ENCODE assay signal across 8 cellular contexts in genomic region chr10:108911814-108912541, GRCh38.
A peak's percentile ranks its signal among the peaks of the same experiment; 100 is the strongest.
DNase-seq lines count a peak whose midpoint lies in the region; ATAC-seq and TF ChIP-seq lines count a peak whose summit lies in the region.

No MANE protein-coding gene starts in this region.

- peaks cover 7% of the 10 kb centered on the region for H3K4me1 Mint-ChIP-seq in chondrocyte (ENCODE audit: low read depth)

- peak overlapping the region; percentile 63 for H3K4me3 Mint-ChIP-seq in chondrocyte (ENCODE audit: unreplicated experiment)

- TF ChIP-seq POLR2A in right lobe of liver (IDR thresholded peaks at IDR 0.05) (no peak), tibial nerve (IDR thresholded peaks at IDR 0.05) (no peak)

- H3K27me3 ChIP-seq in AG04450 (ENCODE audit: control insufficient read depth, insufficient read depth, low read length): no peaks in the 10 kb centered on the region
- no peaks in the 10 kb centered on the region for H3K27me3 ChIP-seq in right lobe of liver
- H3K27me3 ChIP-seq in tibial nerve: no peaks in the 10 kb centered on the region

- H3K9me3 ChIP-seq in AG04450 (ENCODE audit: control insufficient read depth, insufficient read depth, low read length) (peaks cover 6% of the 10 kb centered on the region), right lobe of liver (no peaks in the 10 kb centered on the region), tibial nerve (no peaks in the 10 kb centered on the region)

- intact Hi-C loops in right lobe of liver (cut with DNase I): no loop called here

- H3K36me3 ChIP-seq in right lobe of liver: no peaks in the 10 kb centered on the region
- H3K36me3 ChIP-seq in tibial nerve: no peaks in the 10 kb centered on the region

- H3K4me3 ChIP-seq in AG04450 (ENCODE audit: low read depth, low read length) (peak overlapping the region; percentile 71), right lobe of liver (peak overlapping the region; percentile 14 to 46 (median 24)), tibial nerve (peak overlapping the region; percentile 18 to 60 (median 48))

- no peaks in the 10 kb centered on the region for H3K9me3 Mint-ChIP-seq in chondrocyte (ENCODE audit: low read depth)

- WGBS in right lobe of liver (ENCODE audit: insufficient coverage, low coverage, low lambda C conversion rate, missing lambda C conversion rate): 3% methylated on average over 29 of the region's 47 CpGs
- WGBS in tibial nerve, 2 donors: 1 to 2% methylated on average over 32 to 42 of the region's 47 CpGs

- H3K27ac Mint-ChIP-seq in chondrocyte (ENCODE audit: unreplicated experiment): no peak overlapping the region

- POLR2A ChIA-PET in AG04450 (lab: Yijun Ruan, JAX): interaction anchor here (0.6 kb wide), 1 partner anchor 15 kb away, joined by 3 read pairs; no protein-coding TSS in a partner anchor

- ATAC-seq in GM19397 (IDR thresholded peaks at IDR 0.05; ENCODE audit: unreplicated experiment) (peak; percentile 57), right lobe of liver (peak; percentile 70 to 92 (median 82))

- TF ChIP-seq EP300 in tibial nerve (IDR thresholded peaks at IDR 0.05): no peak

- no peaks in the 10 kb centered on the region for H3K36me3 Mint-ChIP-seq in chondrocyte (ENCODE audit: low read depth)

- no peak overlapping the region for H3K27ac ChIP-seq in AG04450 (ENCODE audit: low read depth, low read length)
- H3K27ac ChIP-seq in right lobe of liver: no peak overlapping the region
- H3K27ac ChIP-seq in tibial nerve: peak overlapping the region in 1 of 4 donors; percentile 4

- H3K4me1 ChIP-seq in right lobe of liver (peaks cover 0 to 5% (median 0%) of the 10 kb centered on the region in 4 donors), tibial nerve (peaks cover 0 to 12% (median 0%) of the 10 kb centered on the region in 4 donors)

- DNase-seq in AG04450 (ENCODE audit: low read depth, low spot score) (peak; percentile 33), HuH-7 (ENCODE audit: low spot score) (peak; percentile 43), chondrocyte (ENCODE audit: low spot score) (peak; percentile 80), right lobe of liver (peak; percentile 52 to 64 (median 62)), tibial nerve (ENCODE audit: low spot score in 2 of 2) (peak; percentile 33 to 59), NCI-H1048 (lab: John Stamatoyannopoulos, UW) (no peak), SKM-1 (lab: John Stamatoyannopoulos, UW; ENCODE audit: unreplicated experiment) (no peak)

- peaks cover 46% of the 10 kb centered on the region for H3K27me3 Mint-ChIP-seq in chondrocyte (ENCODE audit: low read depth)

- CTCF ChIA-PET in AG04450 (lab: Charles Lee): interaction anchor here (0.6 to 1.8 kb wide), 13 partner anchors 9 to 941 kb away, joined by 3 to 10 read pairs (median 3); no protein-coding TSS in a partner anchor

- TF ChIP-seq CTCF in AG04450 (IDR thresholded peaks at IDR 0.05; ENCODE audit: low read depth, low read length) (peak; percentile 75), chondrocyte (IDR thresholded peaks at IDR 0.05) (peak; percentile 81), right lobe of liver (IDR thresholded peaks at IDR 0.05) (peak in 3 of 4 donors; percentile 39 to 58 (median 47)), tibial nerve (IDR thresholded peaks at IDR 0.05) (peak in 4 of 5 experiments; percentile 14 to 52 (median 44))

Comparison
In these comparisons a context has a peak if more than half of its experiments do, and no peak if none do; other contexts are left out.
1. DNase-seq: peak in AG04450 (single experiment), HuH-7 (single experiment), chondrocyte (single experiment), right lobe of liver (3 of 3) and tibial nerve (2 of 2); none in NCI-H1048 (single experiment) and SKM-1 (single experiment).
2. Peak in every context shown above with its lines, with median percentiles within 50 percentile points of each other: H3K4me3 ChIP-seq and CTCF ChIP-seq.